Comparison of ENCODE assay signal across 17 cellular contexts in genomic region chr6:91029211-91029610, GRCh38.
A peak's percentile ranks its signal among the peaks of the same experiment; 100 is the strongest.
DNase-seq lines count a peak whose midpoint lies in the region; ATAC-seq, FAIRE-seq and TF ChIP-seq lines count a peak whose summit lies in the region.
"Had no signal": no experiment of that assay in that cellular context is flagged by ENCODE, and none has a peak within 500 bp of the region (broad histone marks: within the 10 kb centered on the region; RNA-seq: fewer than 3 reads in every experiment).

No MANE protein-coding gene starts in this region.

- H3K9me3 Mint-ChIP-seq in mesothelial cell of epicardium, result no peaks in the 10 kb centered on the region

- peak overlapping the region; percentile 69 for H3K27ac Mint-ChIP-seq in mesothelial cell of epicardium

- ATAC-seq in GM21360 (IDR thresholded peaks at IDR 0.05; ENCODE audit: unreplicated experiment), result no peak
- ATAC-seq in HG03108 (IDR thresholded peaks at IDR 0.05; ENCODE audit: unreplicated experiment), result no peak
- ATAC-seq: activated CD4-positive, CD25-positive, alpha-beta regulatory T cell treated with anti-CD3 and anti-CD28 coated beads, Interleukin-2, amount 50 U/mL, for 24 hours; HepG2 had no signal

- peak; percentile 32 for DNase-seq in DMS153 (lab: John Stamatoyannopoulos, UW)
- peak; percentile 37 for DNase-seq in NCI-H2107 (lab: John Stamatoyannopoulos, UW)
- peak; percentile 65 for DNase-seq in NCI-H748 treated with DMSO at 0.1 percent for 48 hours (lab: John Stamatoyannopoulos, UW)
- no peak for DNase-seq in mesothelial cell of epicardium (ENCODE audit: low spot score in 2 of 2, unreplicated experiment in 2 of 2)
- DNase-seq in NCI-H187 treated with DMSO at 0.1 percent for 48 hours (lab: John Stamatoyannopoulos, UW), result no peak
- no peak for DNase-seq in HTR-8/SVneo (ENCODE audit: insufficient read length, low spot score)
- DNase-seq: activated effector memory CD4-positive, alpha-beta T cell treated with anti-CD3 and anti-CD28 coated beads, Interleukin-2, amount 50 U/mL, for 16 hours; DMS79; foreskin fibroblast; left ventricle myocardium inferior; ovary; Right ventricle myocardium superior; tibial artery had no signal

- H3K27me3 Mint-ChIP-seq in mesothelial cell of epicardium (ENCODE audit: low read depth), result peaks cover 5% of the 10 kb centered on the region

- H3K4me1 Mint-ChIP-seq in mesothelial cell of epicardium, result peaks cover 50% of the 10 kb centered on the region

- FAIRE-seq in HTR-8/SVneo (lab: Jason Lieb, UNC), result no peak
- FAIRE-seq: HepG2 had no signal

- TF ChIP-seq CTCF in mesothelial cell of epicardium (IDR thresholded peaks at IDR 0.05; ENCODE audit: unreplicated experiment), result no peak

- H3K36me3 Mint-ChIP-seq in mesothelial cell of epicardium, result no peaks in the 10 kb centered on the region

- no peak overlapping the region for H3K4me3 Mint-ChIP-seq in mesothelial cell of epicardium

Comparison
In these comparisons a context has a peak if more than half of its experiments do, and no peak if none do; other contexts are left out.
1. DNase-seq: peak in DMS153 (single experiment), NCI-H2107 (single experiment) and NCI-H748 treated with DMSO at 0.1 percent for 48 hours (single experiment); none in mesothelial cell of epicardium (0 of 2), NCI-H187 treated with DMSO at 0.1 percent for 48 hours (single experiment) and HTR-8/SVneo (single experiment).